10 cellular contexts compared by ENCODE assay signal in the genomic region with DNA sequence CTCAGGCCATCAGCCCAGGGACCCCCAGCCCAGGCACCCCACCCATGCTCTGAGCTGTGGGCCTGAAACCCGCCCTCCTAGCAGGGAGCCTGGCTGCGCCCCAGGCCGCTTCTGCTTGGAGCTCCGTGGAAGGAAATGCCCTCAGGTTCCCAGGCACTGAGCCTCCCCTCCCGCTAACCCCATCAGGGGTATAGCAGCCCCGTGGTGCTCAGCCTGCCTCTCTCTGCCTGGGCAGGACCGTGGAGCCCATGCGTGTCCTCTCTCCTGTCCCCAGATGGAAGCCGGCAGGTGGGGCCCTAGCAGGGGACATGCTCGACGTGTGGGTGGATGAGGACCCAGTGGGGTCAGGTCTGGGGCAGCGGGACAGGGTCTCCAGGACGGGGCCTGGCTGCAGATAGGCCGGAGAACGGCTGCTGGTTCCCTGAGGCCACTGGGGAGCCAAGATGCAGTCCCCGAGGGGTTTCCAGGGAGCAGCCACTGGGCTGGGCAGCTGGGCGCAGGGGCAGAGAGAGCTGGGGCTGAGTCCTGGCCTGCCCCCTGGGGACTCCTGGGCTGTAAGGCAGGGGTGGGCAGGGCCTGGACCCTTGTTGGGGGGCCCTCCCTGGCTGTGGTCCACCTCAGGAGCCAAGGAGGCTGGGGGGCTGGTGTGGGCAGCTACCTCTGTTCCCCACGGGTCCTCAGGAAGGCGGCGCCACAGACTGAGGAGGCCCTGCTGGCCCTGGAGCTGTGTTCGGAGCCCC.
DNase-seq lines count a peak whose midpoint lies in the region; ATAC-seq and TF ChIP-seq lines count a peak whose summit lies in the region.
"Had no signal": no experiment of that assay in that cellular context is flagged by ENCODE, and none has a peak within 500 bp of the region (broad histone marks: within the 10 kb centered on the region; RNA-seq: fewer than 3 reads in every experiment).

No MANE protein-coding gene starts in this region.

- H3K4me3 Mint-ChIP-seq in brain (peak overlapping the region in 4 of 5 experiments; percentile 24 to 49 (median 42)), neural crest cell (peak overlapping the region; percentile 59)
- H3K4me3 Mint-ChIP-seq: WTC11 had no signal

- no TSS peak for BruUV-seq in HCT116 (replicated peaks; lab: Mats Ljungman, UMichigan)

- H3K9me2 ChIP-seq in HCT116 (ENCODE audit: insufficient read depth), result no peaks in the 10 kb centered on the region

- H3K27me3 ChIP-seq in ACC112 (ENCODE audit: insufficient read depth, low read length) (no peaks in the 10 kb centered on the region), HCT116 (ENCODE audit: insufficient read depth, low read length) (no peaks in the 10 kb centered on the region)

- ATAC-seq in HCT116, result no peak
- ATAC-seq in GM18502 (IDR thresholded peaks at IDR 0.05; ENCODE audit: poor library complexity, unreplicated experiment), result no peak
- ATAC-seq in HG03457 (IDR thresholded peaks at IDR 0.05; ENCODE audit: unreplicated experiment), result no peak
- ATAC-seq: WTC11 had no signal

- DNase-seq in HCT116 (ENCODE audit: low read depth, low spot score) (no peak), neural crest cell (ENCODE audit: low read depth, low spot score) (no peak), DMS79 (lab: John Stamatoyannopoulos, UW) (no peak), 8988T (no peak)
- DNase-seq: NCI-H510A had no signal

- POLR2A ChIA-PET in HCT116 (lab: Charles Lee), result no interaction called here

- RAD21 ChIA-PET in HCT116 (lab: Charles Lee; ENCODE audit: low non-redundant PET in 1 of 2, low total read pairs in 2 of 2, uncharacterized antibody in 2 of 2, unreplicated experiment in 2 of 2), result interaction anchor here in 1 of 2 experiments (1.3 kb wide), 1 partner anchor 121 kb away, joined by 3 read pairs; a partner anchor contains a TSS

- H2AFZ ChIP-seq in ACC112 (ENCODE audit: low read length, unreplicated experiment) (no peak overlapping the region), HCT116 (ENCODE audit: low read depth, low read length, poor library complexity, severe bottlenecking) (no peak overlapping the region)

- H4K20me1 ChIP-seq in HCT116 (ENCODE audit: insufficient read depth), result no peaks in the 10 kb centered on the region

- H3K9me3 Mint-ChIP-seq in brain, result no peaks in the 10 kb centered on the region
- no peaks in the 10 kb centered on the region for H3K9me3 Mint-ChIP-seq in neural crest cell
- H3K9me3 Mint-ChIP-seq: WTC11 had no signal

- H3K27me3 Mint-ChIP-seq in brain, result no peaks in the 10 kb centered on the region
- H3K27me3 Mint-ChIP-seq in neural crest cell (ENCODE audit: low read depth), result no peaks in the 10 kb centered on the region

- intact Hi-C loops in HCT116 (cut with micrococcal nuclease), result no loop called here

- H3K27ac ChIP-seq in ACC112 (ENCODE audit: low read depth, low read length) (0 out of 2 replicates have a peak overlapping the region, but pooled peaks have one; percentile 19), HCT116 (ENCODE audit: low read depth, low read length) (peak overlapping the region; percentile 22; the same call in 1 of the 2 replicates)

- CTCF ChIA-PET in HCT116 (lab: Charles Lee), result interaction anchor here (0.7 to 2.4 kb wide), 6 partner anchors 9 to 121 kb away, joined by 3 to 18 read pairs (median 4); a partner anchor contains a TSS

- H3K9ac ChIP-seq in HCT116 (ENCODE audit: low read length), result no peak overlapping the region

- no peaks in the 10 kb centered on the region for H3K9me3 ChIP-seq in HCT116 (ENCODE audit: control insufficient read depth in 1 of 2, insufficient read depth in 1 of 2, low read depth in 1 of 2, low read length in 2 of 2)

- TF ChIP-seq CTCF in HCT116 (IDR thresholded peaks at IDR 0.05 in 2 of 3, conservative IDR thresholded peaks at IDR 0.05 in 1 of 3; ENCODE audit: borderline replicate concordance in 1 of 3, insufficient read depth in 1 of 3, low read depth in 2 of 3, low read length in 2 of 3), result no peak
- TF ChIP-seq CTCF in brain (conservative IDR thresholded peaks at IDR 0.05), result no peak
- no peak for TF ChIP-seq CTCF in neural crest cell (conservative IDR thresholded peaks at IDR 0.05)

- H3K36me3 Mint-ChIP-seq in brain (no peaks in the 10 kb centered on the region), neural crest cell (ENCODE audit: low read depth) (no peaks in the 10 kb centered on the region)
- H3K36me3 Mint-ChIP-seq: WTC11 had no signal

- H3K79me2 ChIP-seq in ACC112 (ENCODE audit: control insufficient read depth, insufficient read depth, low read length, unreplicated experiment) (no peaks in the 10 kb centered on the region), HCT116 (ENCODE audit: insufficient read depth, low read length) (no peaks in the 10 kb centered on the region)

- no peaks in the 10 kb centered on the region for H3K36me3 ChIP-seq in ACC112 (ENCODE audit: insufficient read depth, low read length)
- no peaks in the 10 kb centered on the region for H3K36me3 ChIP-seq in HCT116 (ENCODE audit: control insufficient read depth in 1 of 2, insufficient read depth in 2 of 2, low read length in 2 of 2)

- peaks cover 39% of the 10 kb centered on the region for H3K4me1 Mint-ChIP-seq in brain
- peaks cover 5% of the 10 kb centered on the region for H3K4me1 Mint-ChIP-seq in neural crest cell

- H3K27ac Mint-ChIP-seq in brain, result peak overlapping the region in 4 of 5 experiments; percentile 31 to 84 (median 50)
- no peak overlapping the region for H3K27ac Mint-ChIP-seq in neural crest cell (ENCODE audit: unreplicated experiment)
- H3K27ac Mint-ChIP-seq: WTC11 had no signal

- H3K4me3 ChIP-seq in ACC112 (ENCODE audit: low read depth, low read length) (no peak overlapping the region), HCT116 (replicated peaks in 1 of 2; ENCODE audit: low read depth in 1 of 2, low read length in 2 of 2) (no peak overlapping the region)

- no peak for TF ChIP-seq POLR2A in HCT116 (IDR thresholded peaks at IDR 0.05; ENCODE audit: borderline replicate concordance, extremely low read depth, insufficient read depth, insufficient read length)

- no peak for TF ChIP-seq RAD21 in HCT116 (IDR thresholded peaks at IDR 0.05; ENCODE audit: low read depth)

- peaks cover 37% of the 10 kb centered on the region for H3K4me1 ChIP-seq in ACC112 (ENCODE audit: control insufficient read depth, insufficient read depth, low read length, unreplicated experiment)
- peaks cover 16 to 53% of the 10 kb centered on the region in 2 experiments for H3K4me1 ChIP-seq in HCT116 (ENCODE audit: control insufficient read depth in 1 of 2, insufficient read depth in 2 of 2, low read length in 2 of 2)

- H3K4me2 ChIP-seq in HCT116 (ENCODE audit: low read length), result peak overlapping the region; percentile 49

TF ChIP-seq in HCT116, 20 proteins besides CTCF, POLR2A, EP300 and RAD21:
- TF ChIP-seq SIN3A (IDR thresholded peaks at IDR 0.05; ENCODE audit: low read depth) (no peak), EZH2 (IDR thresholded peaks at IDR 0.05) (no peak), EZH2phosphoT487 (IDR thresholded peaks at IDR 0.05; ENCODE audit: borderline replicate concordance) (no peak), CBX3 (IDR thresholded peaks at IDR 0.05; ENCODE audit: low read depth) (no peak), SP1 (IDR thresholded peaks at IDR 0.05; ENCODE audit: low read depth) (no peak)
